Comparison of ENCODE assay signal across 9 cellular contexts in the genomic region with DNA sequence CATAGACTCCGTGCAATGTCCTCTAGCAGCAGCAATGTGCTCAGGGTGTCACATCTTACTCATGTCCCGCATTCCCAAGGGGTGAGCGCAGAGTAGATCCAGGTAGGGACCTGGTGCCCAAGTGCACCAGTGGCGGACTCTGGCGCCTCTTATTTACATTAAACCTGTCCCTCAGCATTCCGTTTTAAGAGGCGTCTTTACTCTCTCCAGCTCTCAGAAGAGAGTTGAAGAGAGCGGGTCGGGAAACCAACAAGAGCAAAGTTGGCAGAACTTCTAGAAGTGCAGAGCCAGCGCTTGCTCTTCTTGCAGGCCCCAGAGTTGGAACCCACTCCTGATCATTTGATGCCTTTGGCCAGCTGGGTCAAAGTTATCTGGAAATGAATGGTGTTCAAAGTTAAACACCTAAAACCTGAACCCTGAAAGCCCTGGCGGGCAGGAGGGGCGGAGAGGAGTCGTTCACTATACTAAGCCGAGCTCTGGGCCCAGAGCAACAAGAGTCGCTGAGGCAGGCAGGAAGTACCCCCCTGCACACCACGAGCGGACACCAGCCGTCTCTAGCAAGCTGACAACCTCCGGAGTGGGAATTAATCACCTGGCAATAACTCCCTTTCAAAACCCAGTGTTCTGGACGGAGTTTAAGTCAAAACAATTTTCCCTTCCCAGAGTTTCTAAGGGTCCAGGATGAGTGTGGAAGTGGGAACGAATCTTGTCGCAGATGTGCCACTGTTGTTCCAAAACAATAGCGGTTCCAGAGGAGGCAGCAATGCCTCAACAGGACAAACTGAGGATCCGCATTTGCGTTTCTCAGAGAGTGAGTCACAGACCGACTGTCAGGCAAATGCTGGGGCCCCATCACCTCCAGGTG.
DNase-seq lines count a peak whose midpoint lies in the region; ATAC-seq and TF ChIP-seq lines count a peak whose summit lies in the region.
"Had no signal": no experiment of that assay in that cellular context is flagged by ENCODE, and none has a peak within 500 bp of the region (broad histone marks: within the 10 kb centered on the region; RNA-seq: fewer than 3 reads in every experiment).

No MANE protein-coding gene starts in this region.

- no peaks in the 10 kb centered on the region for H3K79me1 ChIP-seq in IMR-90 (ENCODE audit: low read depth in 1 of 2, low read length in 2 of 2)

- H3K36me3 Mint-ChIP-seq in CD4-positive, alpha-beta T cell (ENCODE audit: low read depth), result no peaks in the 10 kb centered on the region
- H3K36me3 Mint-ChIP-seq in endothelial cell (ENCODE audit: low read depth, unreplicated experiment), result no peaks in the 10 kb centered on the region
- peaks cover 1% of the 10 kb centered on the region for H3K36me3 Mint-ChIP-seq in natural killer cell

- H3K9me1 ChIP-seq in IMR-90 (ENCODE audit: insufficient read depth, low read length), result no peaks in the 10 kb centered on the region; the same call in 1 of the 2 replicates

- H3K27ac Mint-ChIP-seq in CD4-positive, alpha-beta T cell, result no peak overlapping the region
- H3K27ac Mint-ChIP-seq in endothelial cell (ENCODE audit: unreplicated experiment) (no peak overlapping the region), natural killer cell (peak overlapping the region in 1 of 2 donors; percentile 50)

- H3K4me3 ChIP-seq in IMR-90 (ENCODE audit: insufficient read depth, low read depth, low read length), result no peak overlapping the region

- peaks cover 6% of the 10 kb centered on the region for H3K9me3 Mint-ChIP-seq in CD4-positive, alpha-beta T cell
- H3K9me3 Mint-ChIP-seq in endothelial cell (ENCODE audit: unreplicated experiment), result no peaks in the 10 kb centered on the region
- H3K9me3 Mint-ChIP-seq in natural killer cell, result peaks cover 0 to 3% of the 10 kb centered on the region in 2 donors

- dilution Hi-C loops in IMR-90 (cut with HindIII; ENCODE audit: low sequenced_read_pairs, unreplicated experiment), result no loop called here

- intact Hi-C loops in CD4-positive, alpha-beta T cell (cut with DNase I, micrococcal nuclease), result loop anchor here in 1 of 2 experiments (10.0 kb wide), 1 partner anchor 119 kb away; the partner anchor contains the start of gene TMEM161B
- intact Hi-C loops in IMR-90 (cut with micrococcal nuclease), result no loop called here
- intact Hi-C loops in natural killer cell (cut with micrococcal nuclease), result loop anchor here (10.0 kb wide), 1 partner anchor 731 kb away; the partner anchor contains the start of gene CCNH

- H3K4me1 Mint-ChIP-seq in CD4-positive, alpha-beta T cell (ENCODE audit: low read depth), result peaks cover 8% of the 10 kb centered on the region
- peaks cover 18% of the 10 kb centered on the region for H3K4me1 Mint-ChIP-seq in endothelial cell (ENCODE audit: unreplicated experiment)
- H3K4me1 Mint-ChIP-seq in natural killer cell, result peaks cover 15 to 19% of the 10 kb centered on the region in 2 donors

- 0% methylated on average over 2 of the region's 26 CpGs; no CpG with 5 or more reads in 1 of the 2 experiments for WGBS in IMR-90 (ENCODE audit: extremely low coverage in 2 of 2, insufficient read length in 1 of 2), 2 experiments

- ATAC-seq in CD4-positive, alpha-beta T cell (ENCODE audit: poor library complexity), result no peak
- ATAC-seq in IMR-90 (ENCODE audit: low read depth), result no peak
- ATAC-seq in natural killer cell, result no peak
- ATAC-seq in GM21619 (IDR thresholded peaks at IDR 0.05; ENCODE audit: unreplicated experiment), result no peak
- ATAC-seq: gastrocnemius medialis had no signal

- H3K27me3 ChIP-seq in CD4-positive, alpha-beta T cell (ENCODE audit: control insufficient read depth, insufficient read depth, low read length), result peaks cover 67% of the 10 kb centered on the region
- peaks cover 45% of the 10 kb centered on the region for H3K27me3 ChIP-seq in IMR-90 (ENCODE audit: control insufficient read depth, insufficient read depth, low read length)

- in situ Hi-C loops in IMR-90 (cut with MboI; ENCODE audit: low sequenced_read_pairs), result no loop called here

- no peak overlapping the region for H4K5ac ChIP-seq in IMR-90 (ENCODE audit: low read depth, low read length)

- H2BK5ac ChIP-seq in IMR-90 (ENCODE audit: low read depth, low read length, poor library complexity, severe bottlenecking), result no peak overlapping the region

- no peak overlapping the region for H4K91ac ChIP-seq in IMR-90 (ENCODE audit: insufficient read depth, low read depth, low read length)

- H3K18ac ChIP-seq in IMR-90 (ENCODE audit: low read depth, low read length), result no peak overlapping the region

- no peak overlapping the region for H2AFZ ChIP-seq in IMR-90 (replicated peaks; ENCODE audit: low read length, poor library complexity)

- no peaks in the 10 kb centered on the region for H4K20me1 ChIP-seq in IMR-90 (ENCODE audit: insufficient read depth, low read length)

- H2BK15ac ChIP-seq in IMR-90 (ENCODE audit: low read depth, low read length), result no peak overlapping the region

- POLR2A ChIA-PET in CD4-positive, alpha-beta T cell (lab: Charles Lee), result interaction anchor here (1.0 kb wide), 1 partner anchor 31 kb away, joined by 3 read pairs; no protein-coding TSS in a partner anchor
- POLR2A ChIA-PET in IMR-90 (lab: Charles Lee; ENCODE audit: unreplicated experiment), result no interaction called here

- H3K9me3 ChIP-seq in CD4-positive, alpha-beta T cell (ENCODE audit: control insufficient read depth, low read length), result peaks cover 20% of the 10 kb centered on the region
- peaks cover 2% of the 10 kb centered on the region; the same call in 1 of the 2 replicates for H3K9me3 ChIP-seq in IMR-90 (ENCODE audit: control insufficient read depth, insufficient read depth, low read length)
- H3K9me3 ChIP-seq: gastrocnemius medialis had no signal

- H3K36me3 ChIP-seq in IMR-90 (ENCODE audit: control insufficient read depth, insufficient read depth, low read length), result no peaks in the 10 kb centered on the region
- H3K36me3 ChIP-seq: gastrocnemius medialis had no signal

- no peak overlapping the region for H3K9ac ChIP-seq in IMR-90 (ENCODE audit: low read depth, low read length)

- H2AK5ac ChIP-seq in IMR-90 (ENCODE audit: low read depth, low read length), result no peak overlapping the region

- CTCF ChIA-PET in CD4-positive, alpha-beta T cell (lab: Charles Lee), result no interaction called here
- CTCF ChIA-PET in IMR-90 (lab: Yijun Ruan, JAX), result interaction anchor here (1.3 kb wide), 1 partner anchor 27 kb away, joined by 3 read pairs; no protein-coding TSS in a partner anchor

- H2AK9ac ChIP-seq in IMR-90 (replicated peaks; ENCODE audit: low read depth, low read length, poor library complexity), result no peak overlapping the region

- H3K27me3 Mint-ChIP-seq in CD4-positive, alpha-beta T cell, result peaks cover 30% of the 10 kb centered on the region
- H3K27me3 Mint-ChIP-seq in endothelial cell (ENCODE audit: unreplicated experiment) (peaks cover 7% of the 10 kb centered on the region), natural killer cell (ENCODE audit: low read depth in 2 of 2) (peaks cover 30 to 37% of the 10 kb centered on the region in 2 donors)

- no peak overlapping the region for H3K14ac ChIP-seq in IMR-90 (replicated peaks; ENCODE audit: low read depth, low read length)

- no peak for TF ChIP-seq POLR2A in IMR-90 (IDR thresholded peaks at IDR 0.05; ENCODE audit: low read depth, low read length)

- no peak overlapping the region for H2BK20ac ChIP-seq in IMR-90 (ENCODE audit: low read depth, low read length)

- DNase-seq in CD4-positive, alpha-beta T cell, result no peak
- no peak for DNase-seq in IMR-90
- peak; percentile 15 for DNase-seq in endothelial cell (ENCODE audit: low spot score)
- no peak for DNase-seq in natural killer cell
- DNase-seq in activated effector memory CD4-positive, alpha-beta T cell treated with Interleukin-2 at 50 U/mL for 16 hours, result no peak
- DNase-seq in stimulated activated CD4-positive, alpha-beta T cell treated with anti-CD3 and anti-CD28 coated beads, Interleukin-4, amount 100 ng/mL, for 4 hours, result no peak
- DNase-seq in NCI-H128 (lab: John Stamatoyannopoulos, UW; ENCODE audit: unreplicated experiment), result no peak
- DNase-seq: gastrocnemius medialis had no signal

- no peak overlapping the region for H3K23ac ChIP-seq in IMR-90 (ENCODE audit: low read depth, low read length)

- H2BK120ac ChIP-seq in IMR-90 (ENCODE audit: low read depth, low read length), result no peak overlapping the region

- TF ChIP-seq RAD21 in IMR-90 (IDR thresholded peaks at IDR 0.05; ENCODE audit: low read length), result no peak

- no peak overlapping the region for H4K8ac ChIP-seq in IMR-90 (ENCODE audit: low read depth in 2 of 2, low read length in 2 of 2)

- peak overlapping the region; percentile 57 for H3K4me3 Mint-ChIP-seq in CD4-positive, alpha-beta T cell
- H3K4me3 Mint-ChIP-seq in endothelial cell (ENCODE audit: unreplicated experiment) (no peak overlapping the region), natural killer cell (peak overlapping the region; percentile 62)

- BruUV-seq in IMR-90 (replicated peaks; lab: Mats Ljungman, UMichigan), result no TSS peak

- no peak for TF ChIP-seq CTCF in CD4-positive, alpha-beta T cell (IDR thresholded peaks at IDR 0.05)
- no peak for TF ChIP-seq CTCF in IMR-90 (conservative IDR thresholded peaks at IDR 0.05; ENCODE audit: low read depth, low read length)
- TF ChIP-seq CTCF in endothelial cell (IDR thresholded peaks at IDR 0.05; ENCODE audit: unreplicated experiment), result no peak
- TF ChIP-seq CTCF in natural killer cell (IDR thresholded peaks at IDR 0.05), result no peak

- H3K56ac ChIP-seq in IMR-90 (ENCODE audit: extremely low read depth, insufficient read depth, low read length), result no peak overlapping the region

- H3K4me1 ChIP-seq in IMR-90 (ENCODE audit: control insufficient read depth, insufficient read depth, low read length), result no peaks in the 10 kb centered on the region

- H3K27ac ChIP-seq in CD4-positive, alpha-beta T cell (ENCODE audit: low read depth, low read length), result no peak overlapping the region
- no peak overlapping the region for H3K27ac ChIP-seq in IMR-90 (ENCODE audit: insufficient read depth, low read length)
- H3K27ac ChIP-seq: gastrocnemius medialis had no signal

- H3K4me2 ChIP-seq in IMR-90 (ENCODE audit: low read depth, low read length), result peak overlapping the region; percentile 85

- H3K4ac ChIP-seq in IMR-90 (ENCODE audit: low read depth, low read length), result no peak overlapping the region

TF ChIP-seq in IMR-90, 13 proteins besides CTCF, POLR2A, EP300 and RAD21 (continues in another document):
- TF ChIP-seq FOS (IDR thresholded peaks at IDR 0.05; ENCODE audit: low read depth, low read length) (no peak), CEBPB (IDR thresholded peaks at IDR 0.05; ENCODE audit: low read depth, low read length) (no peak), MXI1 (IDR thresholded peaks at IDR 0.05; ENCODE audit: borderline replicate concordance, low read depth, low read length) (no peak), NFE2L2 (IDR thresholded peaks at IDR 0.05; ENCODE audit: low read depth, low read length) (no peak), CHD1 (IDR thresholded peaks at IDR 0.05; ENCODE audit: low read depth, low read length) (no peak)
